ENCODE assay signal across 1 cellular context in genomic region chr2:120419073-120419472, GRCh38.
TF ChIP-seq lines count a peak whose summit lies in the region.

No MANE protein-coding gene starts in this region.

TF ChIP-seq in HepG2, 621 proteins besides CTCF, POLR2A, EP300 and RAD21 (continued from another document):
- TF ChIP-seq TCF12 (IDR thresholded peaks at IDR 0.05) (no peak), TCF12 (CRISPR knock-in tag; IDR thresholded peaks at IDR 0.05) (no peak), PPARG (CRISPR knock-in tag; conservative IDR thresholded peaks at IDR 0.05) (no peak)
